In the genomic region with DNA sequence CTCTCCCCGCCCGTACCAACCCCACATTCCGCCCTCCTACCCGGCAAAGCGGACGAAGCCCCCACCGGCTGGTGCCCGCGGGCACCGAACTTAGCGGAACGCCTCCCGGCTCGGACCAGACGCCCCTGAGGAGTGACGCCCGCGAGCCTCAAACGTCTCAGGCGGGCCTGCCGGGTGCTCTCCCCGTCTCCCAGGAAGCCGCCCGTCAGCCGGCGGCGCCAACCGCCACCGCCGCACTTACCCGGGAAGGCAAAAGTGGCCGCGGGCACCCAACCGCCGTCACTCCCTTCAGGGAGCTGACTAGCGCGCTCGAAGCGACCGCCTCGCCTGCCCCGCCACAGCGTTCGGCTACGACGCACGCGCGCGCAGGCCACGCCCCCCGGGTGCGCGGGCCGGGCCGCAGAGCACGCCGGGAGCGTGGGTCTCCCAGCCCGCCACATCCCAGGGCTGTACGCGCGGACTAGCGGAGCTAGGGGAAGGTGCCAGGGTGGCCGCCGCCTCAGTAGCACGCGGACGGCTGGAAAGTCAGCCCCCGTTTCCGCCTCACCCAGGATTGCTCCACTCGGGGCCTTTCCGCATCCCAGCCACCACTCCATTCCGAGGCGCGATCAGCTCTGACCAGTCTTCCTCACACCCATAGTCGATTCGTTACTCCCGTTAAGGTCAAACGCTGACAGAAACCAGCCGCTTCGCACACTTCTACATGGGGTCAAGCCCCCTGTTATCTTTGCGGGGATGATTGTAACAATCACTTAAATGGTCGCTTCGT, we compare ENCODE assay signal across 8 cellular contexts. TPM values are rescaled to one million over a fixed set of nuclear protein-coding genes. Genes with fewer than 3 reads are reported as not detected.
DNase-seq lines count a peak whose midpoint lies in the region; ATAC-seq and TF ChIP-seq lines count a peak whose summit lies in the region.

A gene (minus strand): TSS at position 346 of the 769 bp plus-strand sequence. CDS start 3,760 bp downstream, outside the sequence.

- peaks cover 55% of the 10 kb centered on the region for H3K4me1 Mint-ChIP-seq in T-helper 1 cell treated with Interleukin-12 subunit alpha and Interleukin-12 subunit beta and Interleukin-4 antibody, amounts not matched to agents 30 μg/mL and 1 μg/mL, for 36 hours (ENCODE audit: low read depth)

- H3K27ac ChIP-seq in psoas muscle: peak within 1 kb of the TSS; percentile 92
- H3K27ac ChIP-seq in urinary bladder (ENCODE audit: low read depth): peak within 1 kb of the TSS; percentile 66

- H3K27me3 ChIP-seq in psoas muscle (ENCODE audit: insufficient read depth in 3 of 3, low read length in 2 of 3): no peaks in the 10 kb centered on the region

- in situ Hi-C loops in GM13977 (cut with MboI; ENCODE audit: low pct_unique_long_range_greater_than_20kb, low sequenced_read_pairs, unreplicated experiment): no loop called here

- H3K36me3 Mint-ChIP-seq in T-helper 1 cell treated with Interleukin-12 subunit alpha and Interleukin-12 subunit beta and Interleukin-4 antibody, amounts not matched to agents 30 μg/mL and 1 μg/mL, for 36 hours (ENCODE audit: low read depth): peaks cover 6% of the 10 kb centered on the region

- TF ChIP-seq CTCF in GM13977 (IDR thresholded peaks at IDR 0.05; ENCODE audit: extremely low read depth, insufficient read depth, missing control alignments) (no peak), psoas muscle (IDR thresholded peaks at IDR 0.05) (no peak)

- DNase-seq in GM13977 (ENCODE audit: low spot score) (peak; percentile 91), NCI-H1417 (lab: John Stamatoyannopoulos, UW) (peak; percentile 95 to 96 (median 96)), amygdala (lab: John Stamatoyannopoulos, UW) (peak; percentile 15 to 86 (median 68)), left cardiac atrium (peak; percentile 89), psoas muscle (peak; percentile 88 to 92)

- ATAC-seq in HG02759 (IDR thresholded peaks at IDR 0.05; ENCODE audit: unreplicated experiment) (peak; percentile 95), left cardiac atrium (peak; percentile 99 to 100), psoas muscle (peak; percentile 99)

- H3K36me3 ChIP-seq in psoas muscle (ENCODE audit: insufficient read depth in 1 of 2, low read depth in 1 of 2): no peaks in the 10 kb centered on the region
- no peaks in the 10 kb centered on the region for H3K36me3 ChIP-seq in urinary bladder (ENCODE audit: insufficient read depth)

- intact Hi-C loops in left cardiac atrium (cut with DNase I) (loop anchor here in 1 of 2 donors (2.0 to 10.0 kb wide), 2 partner anchors 27 to 71 kb away; a partner anchor contains a TSS), psoas muscle (cut with DNase I) (loop anchor here in 1 of 2 donors (1.0 kb wide), 1 partner anchor 26 kb away; a partner anchor contains a TSS)

- H3K9me3 Mint-ChIP-seq in T-helper 1 cell treated with Interleukin-12 subunit alpha and Interleukin-12 subunit beta and Interleukin-4 antibody, amounts not matched to agents 30 μg/mL and 1 μg/mL, for 36 hours: no peaks in the 10 kb centered on the region

- peak within 1 kb of the TSS; percentile 95 for H3K4me3 ChIP-seq in psoas muscle
- H3K4me3 ChIP-seq in urinary bladder (ENCODE audit: low read depth, low read length): peak within 1 kb of the TSS; percentile 67

- no peaks in the 10 kb centered on the region for H3K9me3 ChIP-seq in psoas muscle

- H3K4me1 ChIP-seq in psoas muscle: peaks cover 5% of the 10 kb centered on the region
- no peaks in the 10 kb centered on the region for H3K4me1 ChIP-seq in urinary bladder (ENCODE audit: insufficient read depth)

- peak within 1 kb of the TSS; percentile 96 for H3K27ac Mint-ChIP-seq in T-helper 1 cell treated with Interleukin-12 subunit alpha and Interleukin-12 subunit beta and Interleukin-4 antibody, amounts not matched to agents 30 μg/mL and 1 μg/mL, for 36 hours

- H3K4me3 Mint-ChIP-seq in T-helper 1 cell treated with Interleukin-12 subunit alpha and Interleukin-12 subunit beta and Interleukin-4 antibody, amounts not matched to agents 30 μg/mL and 1 μg/mL, for 36 hours: peak within 1 kb of the TSS; percentile 93

- 2 to 3% (median 3%) methylated on average over 55 to 85 of the region's 85 CpGs for WGBS in psoas muscle, 3 donors
- WGBS in urinary bladder: 1% methylated on average over 85 of the region's 85 CpGs

- H3K27me3 Mint-ChIP-seq in T-helper 1 cell treated with Interleukin-12 subunit alpha and Interleukin-12 subunit beta and Interleukin-4 antibody, amounts not matched to agents 30 μg/mL and 1 μg/mL, for 36 hours (ENCODE audit: low read depth): no peaks in the 10 kb centered on the region

RNA-seq across cellular contexts. Expression of the gene that starts here (rescaled TPM):
- total RNA-seq in left cardiac atrium (1 to 10 TPM; 9.1 to 9.2 TPM), psoas muscle (1 to 10 TPM; 4.8 to 6.9 (median 6.4) TPM), urinary bladder (15.6 TPM)
- polyA plus RNA-seq in psoas muscle (10 to 100 TPM; 16.0 to 20.6 (median 16.6) TPM), urinary bladder (8.9 TPM)

Comparison
In these comparisons a context has a peak if more than half of its experiments do, and no peak if none do; other contexts are left out.
1. Peak in every context shown above with its lines: DNase-seq, ATAC-seq, H3K4me3 ChIP-seq and H3K27ac ChIP-seq.